In genomic region chr4:109816082-109816442, GRCh38 we compare ENCODE assay signal across 8 cellular contexts. TPM values are rescaled to one million over a fixed set of nuclear protein-coding genes. Genes with fewer than 3 reads are reported as not detected.
DNase-seq lines count a peak whose midpoint lies in the region; ATAC-seq and TF ChIP-seq lines count a peak whose summit lies in the region.

No MANE protein-coding gene starts in this region.

- no peak for TF ChIP-seq EP300 in tibial nerve (IDR thresholded peaks at IDR 0.05)

- H4K20me1 ChIP-seq in osteoblast (ENCODE audit: insufficient read depth, low read length) = peaks cover 3% of the 10 kb centered on the region

- H3K36me3 Mint-ChIP-seq in activated CD4-positive, alpha-beta memory T cell treated with anti-CD3 and anti-CD28 coated beads, Interleukin-2, amount 10 ng/mL, durations not matched to agents 7 days and 5 days (ENCODE audit: low read depth) = peaks cover 50% of the 10 kb centered on the region

- peak; percentile 71 for DNase-seq in activated CD4-positive, alpha-beta memory T cell treated with anti-CD3 and anti-CD28 coated beads, Interleukin-2, amount 10 ng/mL, durations not matched to agents 7 days and 5 days
- DNase-seq in epithelial cell of esophagus (ENCODE audit: low read depth) = peak; percentile 28
- peak; percentile 50 for DNase-seq in osteoblast (ENCODE audit: insufficient read length, low spot score, missing footprints)
- no peak for DNase-seq in tibial nerve (ENCODE audit: low spot score in 2 of 2)
- DNase-seq in inferior parietal cortex (ENCODE audit: extremely low spot score) = no peak
- no peak for DNase-seq in GM19238 (ENCODE audit: insufficient read length, low spot score)

- peak overlapping the region; percentile 94 for H3K9ac ChIP-seq in HUES48 (ENCODE audit: low read depth, low read length)

- no peaks in the 10 kb centered on the region for H3K27me3 ChIP-seq in HUES48 (ENCODE audit: control insufficient read depth, insufficient read depth, low read length)
- no peaks in the 10 kb centered on the region for H3K27me3 ChIP-seq in osteoblast (ENCODE audit: insufficient read depth, low read length)
- H3K27me3 ChIP-seq in tibial nerve = no peaks in the 10 kb centered on the region

- H3K79me2 ChIP-seq in osteoblast (ENCODE audit: insufficient read depth, low read length) = peaks cover 54% of the 10 kb centered on the region

- peak overlapping the region; percentile 97 for H3K27ac Mint-ChIP-seq in activated CD4-positive, alpha-beta memory T cell treated with anti-CD3 and anti-CD28 coated beads, Interleukin-2, amount 10 ng/mL, durations not matched to agents 7 days and 5 days

- TF ChIP-seq POLR2A in tibial nerve (IDR thresholded peaks at IDR 0.05) = no peak

- H3K27me3 Mint-ChIP-seq in activated CD4-positive, alpha-beta memory T cell treated with anti-CD3 and anti-CD28 coated beads, Interleukin-2, amount 10 ng/mL, durations not matched to agents 7 days and 5 days = no peaks in the 10 kb centered on the region

- TF ChIP-seq CTCF in epithelial cell of esophagus (IDR thresholded peaks at IDR 0.05; ENCODE audit: insufficient read depth, low read depth, low read length, missing control alignments) = no peak
- no peak for TF ChIP-seq CTCF in osteoblast (IDR thresholded peaks at IDR 0.05; ENCODE audit: extremely low read depth, low read depth, low read length)
- TF ChIP-seq CTCF in tibial nerve (IDR thresholded peaks at IDR 0.05) = no peak

- H3K4me3 ChIP-seq in HUES48 (ENCODE audit: low read depth, low read length) (peak overlapping the region; percentile 98), epithelial cell of esophagus (ENCODE audit: low read length) (peak overlapping the region; percentile 97), osteoblast (ENCODE audit: insufficient read depth, low read length) (peak overlapping the region; percentile 99), tibial nerve (peak overlapping the region; percentile 45 to 82 (median 78))

- H3K27ac ChIP-seq in HUES48 (ENCODE audit: low read depth, low read length) = peak overlapping the region; percentile 96
- peak overlapping the region; percentile 99 for H3K27ac ChIP-seq in osteoblast (ENCODE audit: low read depth, low read length)
- peak overlapping the region; percentile 60 to 90 (median 80) for H3K27ac ChIP-seq in tibial nerve

- peaks cover 39% of the 10 kb centered on the region for H3K36me3 ChIP-seq in HUES48 (ENCODE audit: control insufficient read depth, insufficient read depth, low read length)
- H3K36me3 ChIP-seq in osteoblast (ENCODE audit: insufficient read depth, low read length) = peaks cover 23% of the 10 kb centered on the region
- H3K36me3 ChIP-seq in tibial nerve = peaks cover 0 to 15% (median 0%) of the 10 kb centered on the region in 3 donors

- H3K4me3 Mint-ChIP-seq in activated CD4-positive, alpha-beta memory T cell treated with anti-CD3 and anti-CD28 coated beads, Interleukin-2, amount 10 ng/mL, durations not matched to agents 7 days and 5 days = peak overlapping the region; percentile 98

- H3K9me3 Mint-ChIP-seq in activated CD4-positive, alpha-beta memory T cell treated with anti-CD3 and anti-CD28 coated beads, Interleukin-2, amount 10 ng/mL, durations not matched to agents 7 days and 5 days = no peaks in the 10 kb centered on the region

- peak overlapping the region; percentile 99 for H3K4me2 ChIP-seq in osteoblast (ENCODE audit: insufficient read depth, low read length)

- H3K9me3 ChIP-seq in HUES48 (ENCODE audit: control insufficient read depth, insufficient read depth, low read length) (no peaks in the 10 kb centered on the region), osteoblast (ENCODE audit: low read depth, low read length) (no peaks in the 10 kb centered on the region), tibial nerve (no peaks in the 10 kb centered on the region)

- CTCF ChIA-PET in activated CD4-positive, alpha-beta memory T cell treated with anti-CD3 and anti-CD28 coated beads, Interleukin-2, amount 10 ng/mL, durations not matched to agents 7 days and 5 days (lab: Charles Lee) = interaction anchor here (1.4 to 2.9 kb wide), 4 partner anchors 10 to 383 kb away, joined by 3 to 15 read pairs (median 8); partner anchors contain the start of gene SEC24B

- peak overlapping the region; percentile 95 for H2AFZ ChIP-seq in osteoblast (ENCODE audit: low read length)

- no peak for ATAC-seq in HG03039 (IDR thresholded peaks at IDR 0.05; ENCODE audit: unreplicated experiment)

- peaks cover 10% of the 10 kb centered on the region for H3K4me1 ChIP-seq in HUES48 (ENCODE audit: control insufficient read depth, insufficient read depth, low read length)
- peaks cover 10% of the 10 kb centered on the region for H3K4me1 ChIP-seq in osteoblast (ENCODE audit: insufficient read depth, low read length)
- peaks cover 0 to 35% (median 11%) of the 10 kb centered on the region in 4 donors for H3K4me1 ChIP-seq in tibial nerve

- POLR2A ChIA-PET in activated CD4-positive, alpha-beta memory T cell treated with anti-CD3 and anti-CD28 coated beads, Interleukin-2, amount 10 ng/mL, durations not matched to agents 7 days and 5 days (lab: Charles Lee) = interaction anchor here (0.9 to 4.5 kb wide), 4 partner anchors 86 to 383 kb away, joined by 3 to 29 read pairs (median 12); partner anchors contain the start of genes CASP6, MCUB, PLA2G12A and SEC24B

- WGBS in tibial nerve, 2 donors = 1% methylated on average over 19 of the region's 19 CpGs

- H3K4me1 Mint-ChIP-seq in activated CD4-positive, alpha-beta memory T cell treated with anti-CD3 and anti-CD28 coated beads, Interleukin-2, amount 10 ng/mL, durations not matched to agents 7 days and 5 days = peaks cover 73% of the 10 kb centered on the region

RNA-seq across cellular contexts. Expression of gene GAR1, which starts 0.5 kb away (rescaled TPM):
- 10 to 100 TPM; 26.1 to 27.5 TPM for total RNA-seq in activated CD4-positive, alpha-beta memory T cell treated with anti-CD3 and anti-CD28 coated beads, Interleukin-2, amount 10 ng/mL, durations not matched to agents 7 days and 5 days
- total RNA-seq in osteoblast (2.9 and 4.7 TPM in 2 replicates), tibial nerve (1 to 10 TPM; 6.3 to 9.0 (median 6.8) TPM)

RNA-seq across cellular contexts. Expression of gene RRH, which starts 11.7 kb away (rescaled TPM):
- under 1 TPM in 1 of 2 experiments, not detected in 1; 0.23 TPM for total RNA-seq in activated CD4-positive, alpha-beta memory T cell treated with anti-CD3 and anti-CD28 coated beads, Interleukin-2, amount 10 ng/mL, durations not matched to agents 7 days and 5 days
- total RNA-seq in osteoblast (under 0.01 TPM in 1 of 2 replicates, not detected in the other), tibial nerve (under 1 TPM in 1 of 4 donors, not detected in 3; 0.22 TPM)

RNA-seq across cellular contexts. Expression of gene CFI, which starts 14.3 kb away (rescaled TPM):
- under 1 TPM in 1 of 2 experiments, not detected in 1; 0.35 TPM for total RNA-seq in activated CD4-positive, alpha-beta memory T cell treated with anti-CD3 and anti-CD28 coated beads, Interleukin-2, amount 10 ng/mL, durations not matched to agents 7 days and 5 days
- total RNA-seq in osteoblast (27.9 and 53.9 TPM in 2 replicates), tibial nerve (10 to 100 TPM; 23.7 to 34.3 (median 26.6) TPM)

RNA-seq across cellular contexts. Expression of gene LRIT3, which starts 31.8 kb away (rescaled TPM):
- under 1 TPM; 0.10 TPM for total RNA-seq in activated CD4-positive, alpha-beta memory T cell treated with anti-CD3 and anti-CD28 coated beads, Interleukin-2, amount 10 ng/mL, durations not matched to agents 7 days and 5 days
- total RNA-seq in osteoblast (under 0.01 and 0.29 TPM in 2 replicates), tibial nerve (under 1 TPM; 0.21 to 0.60 (median 0.51) TPM)

Comparison
In these comparisons a context has a peak if more than half of its experiments do, and no peak if none do; other contexts are left out.
1. DNase-seq: peak in activated CD4-positive, alpha-beta memory T cell treated with anti-CD3 and anti-CD28 coated beads, Interleukin-2, amount 10 ng/mL, durations not matched to agents 7 days and 5 days (single experiment), epithelial cell of esophagus (single experiment) and osteoblast (single experiment); none in tibial nerve (0 of 2), inferior parietal cortex (single experiment) and GM19238 (single experiment).
2. RNA of gene CFI, which starts 14.3 kb away (total RNA-seq): 23.7 to 34.3 TPM in tibial nerve and 27.9 to 53.9 TPM in osteoblast; 0.35 TPM in activated CD4-positive, alpha-beta memory T cell treated with anti-CD3 and anti-CD28 coated beads, Interleukin-2, amount 10 ng/mL, durations not matched to agents 7 days and 5 days; every median in the first group is over 10 times any median in the second.
3. Peak in every context shown above with its lines, with median percentiles within 50 percentile points of each other: H3K27ac ChIP-seq and H3K4me3 ChIP-seq.